In genomic region chrX:118345401-118346257, GRCh38 we compare ENCODE assay signal across 8 cellular contexts. TPM values are rescaled to one million over a fixed set of nuclear protein-coding genes. Genes with fewer than 3 reads are reported as not detected.
DNase-seq lines count a peak whose midpoint lies in the region; TF ChIP-seq lines count a peak whose summit lies in the region.

WDR44 (plus strand) TSS chrX:118346106; CDS start chrX:118346504, 398 bp downstream.

- peak within 1 kb of the TSS; percentile 70 for H3K9ac ChIP-seq in neuronal stem cell (ENCODE audit: low read depth, low read length, poor library complexity)

- H3K23ac ChIP-seq in neuronal stem cell (ENCODE audit: low read depth, low read length, poor library complexity): no peak within 1 kb of the TSS

- H3K4me3 ChIP-seq in HFF-Myc (replicated peaks; ENCODE audit: low read depth, low read length): peak within 1 kb of the TSS; percentile 76
- peak within 1 kb of the TSS; percentile 74 to 94 for H3K4me3 ChIP-seq in neuronal stem cell (ENCODE audit: low read length in 2 of 2)

- H3K27ac ChIP-seq in neuronal stem cell (replicated peaks; ENCODE audit: low read length): peak within 1 kb of the TSS; percentile 89

- no CpG with 5 or more reads among the region's 62 CpGs for WGBS in neuronal stem cell (ENCODE audit: extremely low coverage in 2 of 2, insufficient read length in 2 of 2, insufficient replicate concordance in 1 of 2), 2 donors

- no peak within 1 kb of the TSS for H4K91ac ChIP-seq in neuronal stem cell (ENCODE audit: low read depth, low read length, poor library complexity)

- no peak within 1 kb of the TSS for H3K14ac ChIP-seq in neuronal stem cell (ENCODE audit: low read length)

- H3K9me3 ChIP-seq in neuronal stem cell (replicated peaks in 1 of 2; ENCODE audit: control insufficient read depth in 2 of 2, insufficient read depth in 1 of 2, low read depth in 1 of 2, low read length in 2 of 2): no peaks in the 10 kb centered on the region

- peak within 1 kb of the TSS; percentile 49 for H3K4me2 ChIP-seq in neuronal stem cell (ENCODE audit: insufficient read depth, low read length, poor library complexity, severe bottlenecking)

- H2BK5ac ChIP-seq in neuronal stem cell (ENCODE audit: low read length): no peak within 1 kb of the TSS

- H2BK12ac ChIP-seq in neuronal stem cell (ENCODE audit: low read length): no peak within 1 kb of the TSS

- H2BK120ac ChIP-seq in neuronal stem cell (ENCODE audit: low read depth, low read length): no peak within 1 kb of the TSS

- H3K9me3 Mint-ChIP-seq in activated naive CD4-positive, alpha-beta T cell treated with anti-CD3 and anti-CD28 coated beads for 36 hours: no peaks in the 10 kb centered on the region

- H3K18ac ChIP-seq in neuronal stem cell (ENCODE audit: low read length): peak within 1 kb of the TSS; percentile 4

- H3K27me3 Mint-ChIP-seq in activated naive CD4-positive, alpha-beta T cell treated with anti-CD3 and anti-CD28 coated beads for 36 hours (ENCODE audit: low read depth): no peaks in the 10 kb centered on the region

- H3K4me1 Mint-ChIP-seq in activated naive CD4-positive, alpha-beta T cell treated with anti-CD3 and anti-CD28 coated beads for 36 hours (ENCODE audit: low read depth): peaks cover 30% of the 10 kb centered on the region

- H2AK5ac ChIP-seq in neuronal stem cell (ENCODE audit: low read depth, low read length): no peak within 1 kb of the TSS

- peaks cover 1% of the 10 kb centered on the region for H3K36me3 Mint-ChIP-seq in activated naive CD4-positive, alpha-beta T cell treated with anti-CD3 and anti-CD28 coated beads for 36 hours (ENCODE audit: low read depth)

- no peaks in the 10 kb centered on the region for H3K27me3 ChIP-seq in neuronal stem cell (ENCODE audit: control insufficient read depth in 3 of 3, insufficient read depth in 3 of 3, low read depth in 1 of 3, low read length in 3 of 3)

- H3K4me1 ChIP-seq in neuronal stem cell (ENCODE audit: control insufficient read depth in 2 of 2, insufficient read depth in 1 of 2, low read depth in 1 of 2, low read length in 2 of 2): peaks cover 0 to 12% of the 10 kb centered on the region in 2 donors

- peak within 1 kb of the TSS; percentile 94 for H2AFZ ChIP-seq in neuronal stem cell (ENCODE audit: low read length)

- H2BK15ac ChIP-seq in neuronal stem cell (ENCODE audit: low read length): no peak within 1 kb of the TSS

- H3K4ac ChIP-seq in neuronal stem cell (ENCODE audit: low read length): no peak within 1 kb of the TSS

- TF ChIP-seq CTCF in HFF-Myc (IDR thresholded peaks at IDR 0.05; ENCODE audit: low read depth, low read length, missing control alignments): no peak
- no peak for TF ChIP-seq CTCF in subcutaneous adipose tissue (IDR thresholded peaks at IDR 0.05; ENCODE audit: low read depth)

- H4K8ac ChIP-seq in neuronal stem cell (ENCODE audit: low read depth, low read length): no peak within 1 kb of the TSS

- no peaks in the 10 kb centered on the region for H3K36me3 ChIP-seq in neuronal stem cell (replicated peaks in 1 of 2; ENCODE audit: control insufficient read depth in 2 of 2, insufficient read depth in 2 of 2, low read length in 2 of 2)

- intact Hi-C loops in activated naive CD4-positive, alpha-beta T cell treated with anti-CD3 and anti-CD28 coated beads for 36 hours (cut with micrococcal nuclease): loop anchor here (1.0 to 5.0 kb wide), 5 partner anchors 150 to 892 kb away; partner anchors contain the start of genes DOCK11 and PGRMC1

- H3K4me3 Mint-ChIP-seq in activated naive CD4-positive, alpha-beta T cell treated with anti-CD3 and anti-CD28 coated beads for 36 hours: peak within 1 kb of the TSS; percentile 97

- H3K79me1 ChIP-seq in neuronal stem cell (ENCODE audit: low read depth, low read length): no peaks in the 10 kb centered on the region

- H3K27ac Mint-ChIP-seq in activated naive CD4-positive, alpha-beta T cell treated with anti-CD3 and anti-CD28 coated beads for 36 hours: peak within 1 kb of the TSS; percentile 95

- DNase-seq in GM03348 (ENCODE audit: low spot score) (peak; percentile 95), HFF-Myc (ENCODE audit: extremely low read depth, low read depth) (peak; percentile 66), NAMALWA (ENCODE audit: low spot score) (peak; percentile 95), SK-N-DZ (ENCODE audit: low spot score) (peak; percentile 94), foreskin melanocyte (peak; percentile 82), neuronal stem cell (ENCODE audit: low spot score) (peak; percentile 90)
- peak; percentile 94 for DNase-seq in activated naive CD4-positive, alpha-beta T cell treated with anti-CD3 and anti-CD28 coated beads for 36 hours

- CTCF ChIA-PET in activated naive CD4-positive, alpha-beta T cell treated with anti-CD3 and anti-CD28 coated beads for 36 hours (lab: Charles Lee): no interaction called here

RNA-seq across cellular contexts. Expression of gene WDR44, which starts in this region (rescaled TPM):
- polyA plus RNA-seq in SK-N-DZ (2014; cell fraction: cytosol; rRNA removed): 9.0 and 12.7 TPM in 2 replicates
- polyA plus RNA-seq in SK-N-DZ (2014; cell fraction: nucleus; rRNA removed): 8.4 and 8.9 TPM in 2 replicates
- total RNA-seq in activated naive CD4-positive, alpha-beta T cell treated with anti-CD3 and anti-CD28 coated beads for 36 hours: 1 to 10 TPM; 4.0 to 5.4 TPM
- polyA plus RNA-seq in neuronal stem cell (2013, experiment 1 of 2): 8.2 TPM
- 8.4 TPM for polyA plus RNA-seq in neuronal stem cell (2013, experiment 2 of 2)
- total RNA-seq in subcutaneous adipose tissue: 10 to 100 TPM; 17.9 to 25.0 (median 19.9) TPM

Comparison
In these comparisons a context has a peak if more than half of its experiments do, and no peak if none do; other contexts are left out.
1. Peak in every context shown above with its lines: DNase-seq, H3K4me3 ChIP-seq and H3K27ac ChIP-seq.